In the genomic region with DNA sequence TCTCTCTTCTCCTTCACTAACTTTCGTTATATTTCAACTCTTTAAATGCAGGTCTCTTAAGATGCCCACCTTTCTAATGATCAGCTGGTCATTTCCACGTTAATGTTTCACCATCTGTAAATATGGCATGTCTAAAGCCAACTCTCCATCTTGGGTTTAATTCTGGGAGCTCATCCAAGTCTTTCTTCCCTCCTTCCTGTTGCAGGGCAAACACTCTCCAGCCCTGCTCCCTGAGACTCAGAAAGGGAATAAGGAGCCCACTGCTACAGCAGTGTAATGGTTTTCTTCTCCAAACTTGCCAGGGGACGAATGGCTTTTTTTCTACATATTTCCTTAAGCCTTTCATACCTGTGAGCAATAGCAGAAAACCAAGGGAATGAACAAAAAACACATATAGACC, we compare ENCODE assay signal across 26 cellular contexts.
"Had no signal": no experiment of that assay in that cellular context is flagged by ENCODE, and none has a peak within 500 bp of the region (broad histone marks: within the 10 kb centered on the region; RNA-seq: fewer than 3 reads in every experiment).

No MANE protein-coding gene starts in this region.

- DNase-seq: naive thymus-derived CD4-positive, alpha-beta T cell; natural killer cell; occipital lobe; ovary; posterior cingulate gyrus; psoas muscle; right cardiac atrium; right lobe of liver; sigmoid colon; small intestine; stimulated activated CD4-positive, alpha-beta T cell treated with anti-CD3 and anti-CD28 coated beads, Interleukin-15, amount 100 ng/mL, for 24 hours; stimulated activated CD4-positive, alpha-beta T cell treated with anti-CD3 and anti-CD28 coated beads, Interleukin-4, amount 100 ng/mL, for 1 hour; stimulated activated CD4-positive, alpha-beta T cell treated with anti-CD3 and anti-CD28 coated beads, Interleukin-4, amount 100 ng/mL, for 4 hours; stimulated activated CD8-positive, alpha-beta memory T cell treated with anti-CD3 and anti-CD28 coated beads, Interleukin-4, amount 100 ng/mL, for 48 hours; stimulated activated naive CD4-positive, alpha-beta T cell; stimulated activated naive CD8-positive, alpha-beta T cell treated with anti-CD3 and anti-CD28 coated beads, Interleukin-15, amount 100 ng/mL, for 72 hours; stimulated activated naive CD8-positive, alpha-beta T cell treated with anti-CD3 and anti-CD28 coated beads, Interleukin-15, Interleukin-2, amounts not matched to agents 100 U/mL and 50 U/mL, for 24 hours; thyroid gland; trophoblast cell; upper lobe of left lung; uterus had no signal

- H3K27ac ChIP-seq: neural progenitor cell, ovary, parathyroid adenoma, psoas muscle, right lobe of liver, sigmoid colon, thoracic aorta, thyroid gland, tibial nerve, upper lobe of left lung, uterus had no signal

- H3K9me3 ChIP-seq: ovary, right lobe of liver, thyroid gland, uterus had no signal

- H3K36me3 ChIP-seq: neural progenitor cell, ovary, right lobe of liver, sigmoid colon, thoracic aorta, thyroid gland, tibial nerve, upper lobe of left lung, uterus had no signal

- ATAC-seq: naive thymus-derived CD4-positive, alpha-beta T cell; psoas muscle; right cardiac atrium; stimulated activated memory B cell treated with anti-CD40 and anti-IgM and Interleukin-4, amounts not matched to agents 10 μg/mL and 1 μg/mL and 100 μg/mL, for 72 hours; stimulated activated naive CD8-positive, alpha-beta T cell treated with anti-CD3 and anti-CD28 coated beads, Interleukin-15, amount 100 ng/mL, for 72 hours; stimulated activated naive CD8-positive, alpha-beta T cell treated with anti-CD3 and anti-CD28 coated beads, Interleukin-15, Interleukin-2, amounts not matched to agents 100 U/mL and 50 U/mL, for 24 hours had no signal

- H3K27me3 ChIP-seq: ovary, right lobe of liver, thyroid gland, tibial nerve, upper lobe of left lung, uterus had no signal

- H3K4me3 ChIP-seq: neural progenitor cell, ovary, psoas muscle, right lobe of liver, sigmoid colon, thoracic aorta, thyroid gland, tibial nerve, upper lobe of left lung, uterus had no signal

- H3K4me1 ChIP-seq: neural progenitor cell, parathyroid adenoma, psoas muscle, right lobe of liver, sigmoid colon, thyroid gland, upper lobe of left lung, uterus had no signal
